ENCODE assay signal across 26 cellular contexts in genomic region chr16:56075732-56076131, GRCh38.
"Had no signal": no experiment of that assay in that cellular context is flagged by ENCODE, and none has a peak within 500 bp of the region (broad histone marks: within the 10 kb centered on the region; RNA-seq: fewer than 3 reads in every experiment).

No MANE protein-coding gene starts in this region.

- H3K9me3 ChIP-seq: ascending aorta, lower lobe of right lung, psoas muscle, suprapubic skin, tibial artery, upper lobe of right lung had no signal

- ATAC-seq: activated T-cell treated with anti-CD3 and anti-CD28 coated beads, Interleukin-2, amount 50 U/mL, for 72 hours; lower lobe of right lung; naive thymus-derived CD8-positive, alpha-beta T cell; psoas muscle; upper lobe of right lung had no signal

- H3K4me1 ChIP-seq: ascending aorta, lower lobe of right lung, parathyroid adenoma, psoas muscle, suprapubic skin, tibial artery, upper lobe of right lung had no signal

- H3K27me3 ChIP-seq: ascending aorta, cardiac muscle cell, dorsolateral prefrontal cortex, hepatocyte, tibial artery, upper lobe of right lung had no signal

- H3K4me3 ChIP-seq: ascending aorta, cardiac muscle cell, coronary artery, dorsolateral prefrontal cortex, hepatocyte, lower lobe of right lung, psoas muscle, suprapubic skin, tibial artery, upper lobe of right lung had no signal

- DNase-seq: activated CD4-positive, alpha-beta T cell treated with anti-CD3 and anti-CD28 coated beads for 4 hours; activated CD4-positive, alpha-beta T cell treated with anti-CD3 and anti-CD28 coated beads, Interleukin-2, amount 50 U/mL, for 4 hours; activated naive CD4-positive, alpha-beta T cell treated with anti-CD3 and anti-CD28 coated beads, Interleukin-2, amount 10 ng/mL, durations not matched to agents 7 days and 5 days; activated naive CD8-positive, alpha-beta T cell treated with anti-CD3 and anti-CD28 coated beads, Interleukin-2, amount 10 ng/mL, durations not matched to agents 7 days and 5 days; activated T-cell treated with anti-CD3 and anti-CD28 coated beads for 4 hours; activated T-cell treated with anti-CD3 and anti-CD28 coated beads, Interleukin-2, amount 50 U/mL, for 72 hours; dorsolateral prefrontal cortex; effector memory CD4-positive, alpha-beta T cell; immature natural killer cell; kidney; lower lobe of right lung; mesenchymal stem cell; naive thymus-derived CD8-positive, alpha-beta T cell; nucleus accumbens; psoas muscle; stimulated activated CD4-positive, alpha-beta T cell treated with anti-CD3 and anti-CD28 coated beads, Interleukin-15, amount 100 ng/mL, for 24 hours; stimulated activated CD4-positive, alpha-beta T cell treated with anti-CD3 and anti-CD28 coated beads, Interleukin-2, amount 100 ng/mL, for 24 hours; stimulated activated naive CD4-positive, alpha-beta T cell; tibial artery; upper lobe of right lung had no signal

- H3K27ac ChIP-seq: ascending aorta, cardiac muscle cell, coronary artery, dorsolateral prefrontal cortex, hepatocyte, lower lobe of right lung, parathyroid adenoma, psoas muscle, suprapubic skin, tibial artery, upper lobe of right lung had no signal

- H3K36me3 ChIP-seq: ascending aorta, cardiac muscle cell, lower lobe of right lung, suprapubic skin, tibial artery, upper lobe of right lung had no signal
